In the genomic region with DNA sequence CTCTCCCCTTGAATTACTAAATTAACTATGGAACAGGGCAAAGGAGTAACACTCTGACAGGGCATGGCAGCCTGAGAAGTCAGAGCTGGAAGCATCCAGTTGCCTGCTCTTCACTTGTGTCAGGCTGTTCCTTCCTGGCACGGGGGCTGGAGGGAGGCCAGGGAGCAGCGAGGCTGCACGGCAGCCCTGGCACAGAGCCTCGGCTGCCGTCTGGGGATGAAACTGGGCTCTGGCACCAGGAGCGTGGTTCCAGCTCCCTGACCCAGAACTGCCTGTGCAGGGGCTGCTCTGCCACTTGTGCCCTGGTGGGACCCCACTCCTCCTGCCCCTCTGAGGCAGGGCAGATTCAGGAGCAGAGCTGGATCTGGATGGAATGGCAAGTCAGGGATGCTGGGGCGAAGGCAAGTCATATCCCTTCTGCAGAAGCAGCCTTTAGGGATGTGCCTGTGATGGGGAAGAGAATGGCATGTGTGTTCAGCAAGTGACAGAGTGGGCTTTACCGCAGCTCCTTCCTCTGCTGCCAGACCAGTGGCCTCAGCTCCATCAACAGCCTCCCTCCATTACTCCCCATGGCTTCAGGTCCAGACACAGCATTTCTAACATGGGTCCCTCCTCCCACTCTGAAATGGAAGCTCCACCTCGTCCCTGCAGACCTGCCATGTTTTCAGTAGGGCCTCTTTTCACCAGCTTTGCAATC, we compare ENCODE assay signal across 9 cellular contexts. TPM values are rescaled to one million over a fixed set of nuclear protein-coding genes. Genes with fewer than 3 reads are reported as not detected.
DNase-seq lines count a peak whose midpoint lies in the region; ATAC-seq and TF ChIP-seq lines count a peak whose summit lies in the region.
"Had no signal": no experiment of that assay in that cellular context is flagged by ENCODE, and none has a peak within 500 bp of the region (broad histone marks: within the 10 kb centered on the region; RNA-seq: fewer than 3 reads in every experiment).

No MANE protein-coding gene starts in this region.

- H2BK15ac ChIP-seq in mesendoderm (replicated peaks; ENCODE audit: low read depth) = no peak overlapping the region

- no peaks in the 10 kb centered on the region for H3K9me3 ChIP-seq in MG63
- H3K9me3 ChIP-seq in body of pancreas = no peaks in the 10 kb centered on the region
- no peaks in the 10 kb centered on the region for H3K9me3 ChIP-seq in thoracic aorta

- H3K79me1 ChIP-seq in mesendoderm (ENCODE audit: low read length) = no peaks in the 10 kb centered on the region

- H3K36me3 ChIP-seq in MG63 = no peaks in the 10 kb centered on the region
- H3K36me3 ChIP-seq in body of pancreas (replicated peaks in 1 of 2; ENCODE audit: insufficient read depth in 1 of 2, low read depth in 2 of 2) = no peaks in the 10 kb centered on the region
- no peaks in the 10 kb centered on the region for H3K36me3 ChIP-seq in thoracic aorta
- no peaks in the 10 kb centered on the region for H3K36me3 ChIP-seq in mesendoderm (ENCODE audit: control insufficient read depth, insufficient read depth, low read length)

- H3K27ac ChIP-seq in body of pancreas = no peak overlapping the region
- H3K27ac ChIP-seq in thoracic aorta = no peak overlapping the region
- no peak overlapping the region for H3K27ac ChIP-seq in mesendoderm (ENCODE audit: low read depth, low read length)
- H3K27ac ChIP-seq: KMS-11 had no signal

- 35 to 39% methylated on average over 5 to 9 of the region's 9 CpGs for WGBS in body of pancreas, 2 donors
- WGBS in mesendoderm (ENCODE audit: extremely low coverage, insufficient coverage, low lambda C conversion rate) = no CpG with 5 or more reads among the region's 9 CpGs

- no peak overlapping the region for H3K23ac ChIP-seq in mesendoderm (ENCODE audit: low read length)

- no peak overlapping the region for H3K4me2 ChIP-seq in mesendoderm (ENCODE audit: low read length)
- H3K4me2 ChIP-seq: KMS-11 had no signal

- no peak overlapping the region for H3K56ac ChIP-seq in mesendoderm (ENCODE audit: low read length)

- DNase-seq in MG63 = peak; percentile 86
- peak; percentile 28 to 72 (median 52) for DNase-seq in body of pancreas
- peak; percentile 56 for DNase-seq in kidney tubule cell (ENCODE audit: low spot score)
- DNase-seq in thoracic aorta (ENCODE audit: low spot score) = no peak
- DNase-seq in kidney glomerular epithelial cell (lab: John Stamatoyannopoulos, UW) = no peak
- DNase-seq in DMS153 treated with DMSO at 0.1 percent for 48 hours (lab: John Stamatoyannopoulos, UW; ENCODE audit: unreplicated experiment) = no peak
- DNase-seq in mesendoderm = no peak
- no peak for DNase-seq in NCI-H128 (lab: John Stamatoyannopoulos, UW; ENCODE audit: unreplicated experiment)

- TF ChIP-seq CTCF in body of pancreas (IDR thresholded peaks at IDR 0.05) (no peak), thoracic aorta (IDR thresholded peaks at IDR 0.05) (no peak)

- intact Hi-C loops in body of pancreas (cut with DNase I) = no loop called here

- H3K27me3 ChIP-seq in MG63 = no peaks in the 10 kb centered on the region
- H3K27me3 ChIP-seq in body of pancreas = no peaks in the 10 kb centered on the region
- H3K27me3 ChIP-seq in thoracic aorta (replicated peaks; ENCODE audit: insufficient read depth) = no peaks in the 10 kb centered on the region
- H3K27me3 ChIP-seq in mesendoderm (ENCODE audit: insufficient read depth, low read length, poor library complexity) = no peaks in the 10 kb centered on the region

- H3K4me3 ChIP-seq in MG63 (peak overlapping the region; percentile 4; the same call in 1 of the 2 replicates), body of pancreas (no peak overlapping the region), thoracic aorta (peak overlapping the region; percentile 24), mesendoderm (ENCODE audit: low read length) (no peak overlapping the region)

- no peak overlapping the region for H4K8ac ChIP-seq in mesendoderm (ENCODE audit: low read depth, low read length)

- TF ChIP-seq POLR2A in body of pancreas (IDR thresholded peaks at IDR 0.05) = no peak

- no peak overlapping the region for H2BK120ac ChIP-seq in mesendoderm (ENCODE audit: low read depth, low read length)

- H4K5ac ChIP-seq in mesendoderm (ENCODE audit: low read length) = no peak overlapping the region

- H3K9ac ChIP-seq in mesendoderm (ENCODE audit: low read length) = no peak overlapping the region
- H3K9ac ChIP-seq: KMS-11 had no signal

- H2BK5ac ChIP-seq in mesendoderm (ENCODE audit: low read length) = no peak overlapping the region

- ATAC-seq in body of pancreas (peak; percentile 67), thoracic aorta (ENCODE audit: insufficient number of reproducible peaks, low FRiP score, low read depth) (peak; percentile 38)

- no peak overlapping the region for H3K4ac ChIP-seq in mesendoderm (ENCODE audit: low read depth, low read length)

- H3K4me1 ChIP-seq in body of pancreas = peaks cover 7% of the 10 kb centered on the region
- peaks cover 8 to 33% of the 10 kb centered on the region in 2 donors for H3K4me1 ChIP-seq in thoracic aorta (ENCODE audit: control insufficient read depth in 1 of 2, low read depth in 2 of 2)
- no peaks in the 10 kb centered on the region for H3K4me1 ChIP-seq in mesendoderm (ENCODE audit: control insufficient read depth, low read depth, low read length)

- no peak overlapping the region for H3K18ac ChIP-seq in mesendoderm (ENCODE audit: low read length)

- H2AK5ac ChIP-seq in mesendoderm (ENCODE audit: low read length) = no peak overlapping the region

- H3K79me2 ChIP-seq in mesendoderm (ENCODE audit: control insufficient read depth, insufficient read depth, low read length) = no peaks in the 10 kb centered on the region

RNA-seq across cellular contexts. Expression of a gene that starts 42.1 kb away (rescaled TPM):
- total RNA-seq in MG63 (2014; rRNA removed; shearing (Covaris generic); ENCODE audit: low replicate concordance) = 0.26 and 0.62 TPM in 2 replicates
- total RNA-seq in body of pancreas (10 to 100 TPM in 1 of 2 donors, 1 to 10 TPM in 1; 8.3 to 15.8 TPM), thoracic aorta (10 to 100 TPM; 22.7 to 59.8 TPM)
- polyA plus RNA-seq in mesendoderm (2013, experiment 1 of 2) = 0.08 TPM
- 0.15 TPM for polyA plus RNA-seq in mesendoderm (2013, experiment 2 of 2)

Comparison
In these comparisons a context has a peak if more than half of its experiments do, and no peak if none do; other contexts are left out.
1. DNase-seq: peak in MG63 (single experiment), body of pancreas (4 of 4) and kidney tubule cell (single experiment); none in thoracic aorta (single experiment), kidney glomerular epithelial cell (single experiment), DMS153 treated with DMSO at 0.1 percent for 48 hours (single experiment), mesendoderm (single experiment) and NCI-H128 (single experiment).
2. H3K4me3 ChIP-seq: peak in MG63 (single experiment) and thoracic aorta (single experiment); none in body of pancreas (0 of 2) and mesendoderm (single experiment).